ENCODE assay signal across 8 cellular contexts in genomic region chr2:96870631-96871255, GRCh38. TPM values are rescaled to one million over a fixed set of nuclear protein-coding genes. Genes with fewer than 3 reads are reported as not detected.
DNase-seq lines count a peak whose midpoint lies in the region; ATAC-seq and TF ChIP-seq lines count a peak whose summit lies in the region.

No MANE protein-coding gene starts in this region.

- H3K79me2 ChIP-seq in SK-N-SH (ENCODE audit: insufficient read depth), result peaks cover 34% of the 10 kb centered on the region

- peaks cover 16% of the 10 kb centered on the region; the same call in 1 of the 2 replicates for H4K20me1 ChIP-seq in SK-N-SH (ENCODE audit: insufficient read depth)

- no peak for ATAC-seq in SK-N-SH treated with all-trans-retinoic acid at 6 μM for 48 hours
- no peak for ATAC-seq in thoracic aorta (ENCODE audit: insufficient number of reproducible peaks, low FRiP score, low read depth)
- ATAC-seq in GM21381 (IDR thresholded peaks at IDR 0.05; ENCODE audit: unreplicated experiment), result no peak

- TF ChIP-seq EP300 in SK-N-SH (IDR thresholded peaks at IDR 0.05; ENCODE audit: borderline replicate concordance in 1 of 2, low read depth in 1 of 2, low read length in 1 of 2), result no peak

- H3K27me3 ChIP-seq in SK-N-SH (ENCODE audit: insufficient read depth) (no peaks in the 10 kb centered on the region), mucosa of stomach (ENCODE audit: control insufficient read depth, insufficient read depth, low read length) (peaks cover 12% of the 10 kb centered on the region), thoracic aorta (replicated peaks; ENCODE audit: insufficient read depth) (no peaks in the 10 kb centered on the region)

- no peak for TF ChIP-seq RAD21 in SK-N-SH (IDR thresholded peaks at IDR 0.05; ENCODE audit: low read length)

- H3K4me1 ChIP-seq in SK-N-SH (ENCODE audit: control insufficient read depth in 1 of 2, insufficient read depth in 2 of 2, low read depth in 1 of 2, low read length in 1 of 2) (peaks cover 9 to 49% of the 10 kb centered on the region in 2 experiments; a peak in 2 of 4 replicates), mucosa of stomach (ENCODE audit: control insufficient read depth, insufficient read depth, low read length) (peaks cover 41% of the 10 kb centered on the region), thoracic aorta (ENCODE audit: control insufficient read depth in 1 of 2, low read depth in 2 of 2) (peaks cover 33 to 55% of the 10 kb centered on the region in 2 donors)

- H3K27ac ChIP-seq in SK-N-SH (ENCODE audit: low read depth in 2 of 2, low read length in 1 of 2) (no peak overlapping the region; a peak in 1 of 4 replicates), thoracic aorta (peak overlapping the region; percentile 97 to 99)

- DNase-seq in SK-N-SH (no peak), thoracic aorta (ENCODE audit: low spot score) (no peak), dermis blood vessel endothelial cell (no peak)
- DNase-seq in activated CD4-positive, alpha-beta T cell treated with anti-CD3 and anti-CD28 coated beads, Interleukin-2, amount 50 U/mL, for 4 hours, result peak; percentile 52 to 54
- peak; percentile 36 for DNase-seq in effector CD8-positive, alpha-beta T cell (lab: John Stamatoyannopoulos, UW)

- H3K9me3 ChIP-seq in SK-N-SH (no peaks in the 10 kb centered on the region), mucosa of stomach (ENCODE audit: control insufficient read depth, low read length) (no peaks in the 10 kb centered on the region), thoracic aorta (no peaks in the 10 kb centered on the region)

- CTCF ChIA-PET in SK-N-SH (lab: Yijun Ruan, JAX), result interaction anchor here (1.0 to 5.7 kb wide), 4 partner anchors 9 to 242 kb away, joined by 4 to 34 read pairs (median 6); partner anchors contain the start of genes ANKRD36 and ANKRD39

- H3K4me2 ChIP-seq in SK-N-SH, result peak overlapping the region; percentile 96; the same call in 1 of the 2 replicates

- no peaks in the 10 kb centered on the region for H3K9me2 ChIP-seq in SK-N-SH

- 0 out of 2 replicates have a peak overlapping the region, but pooled peaks have one; percentile 16 for H2AFZ ChIP-seq in SK-N-SH (ENCODE audit: low read depth)

- H3K36me3 ChIP-seq in SK-N-SH (replicated peaks in 1 of 2; ENCODE audit: control insufficient read depth in 1 of 2, insufficient read depth in 2 of 2, low read length in 1 of 2), result peaks cover 0 to 16% of the 10 kb centered on the region in 2 experiments
- no peaks in the 10 kb centered on the region for H3K36me3 ChIP-seq in mucosa of stomach (ENCODE audit: control insufficient read depth, insufficient read depth, low read length)
- peaks cover 16% of the 10 kb centered on the region for H3K36me3 ChIP-seq in thoracic aorta

- H3F3A ChIP-seq in SK-N-SH (replicated peaks; ENCODE audit: insufficient read depth), result no peaks in the 10 kb centered on the region

- POLR2A ChIA-PET in SK-N-SH (lab: Yijun Ruan, JAX), result no interaction called here

- H3K4me3 ChIP-seq in SK-N-SH (ENCODE audit: low read depth in 2 of 2, low read length in 1 of 2) (peak overlapping the region; percentile 94 to 95), mucosa of stomach (ENCODE audit: low read length) (no peak overlapping the region), thoracic aorta (peak overlapping the region; percentile 97)

- no peak overlapping the region for H3K9ac ChIP-seq in SK-N-SH
- peak overlapping the region; percentile 54 for H3K9ac ChIP-seq in mucosa of stomach (ENCODE audit: low read length)

- no peak for TF ChIP-seq CTCF in SK-N-SH (IDR thresholded peaks at IDR 0.05)
- TF ChIP-seq CTCF in thoracic aorta (IDR thresholded peaks at IDR 0.05), result no peak

- 88% methylated on average over 11 of the region's 13 CpGs for WGBS in SK-N-SH (ENCODE audit: low lambda C conversion rate)

TF ChIP-seq in SK-N-SH, 30 proteins besides CTCF, POLR2A, EP300 and RAD21:
- TF ChIP-seq GATA2 (CRISPR knock-in tag; IDR thresholded peaks at IDR 0.05) (no peak), RXRA (IDR thresholded peaks at IDR 0.05; ENCODE audit: borderline replicate concordance, low read depth) (no peak), CHD2 (IDR thresholded peaks at IDR 0.05; ENCODE audit: low read length, partially characterized antibody) (no peak)

TF ChIP-seq in SK-N-SH treated with all-trans-retinoic acid at 6 μM for 48 hours, 23 proteins besides CTCF, POLR2A, EP300 and RAD21:
- TF ChIP-seq OSR1 (CRISPR knock-in tag; IDR thresholded peaks at IDR 0.05) (no peak), TOX (CRISPR knock-in tag; IDR thresholded peaks at IDR 0.05; ENCODE audit: borderline replicate concordance) (no peak), BACH2 (CRISPR knock-in tag; IDR thresholded peaks at IDR 0.05; ENCODE audit: borderline replicate concordance) (no peak), ZFP3 (CRISPR knock-in tag; IDR thresholded peaks at IDR 0.05) (no peak), RARB (CRISPR knock-in tag; IDR thresholded peaks at IDR 0.05) (no peak), ISL1 (CRISPR knock-in tag; IDR thresholded peaks at IDR 0.05) (no peak), ESRRG (CRISPR knock-in tag; IDR thresholded peaks at IDR 0.05) (no peak), ZNF70 (CRISPR knock-in tag; IDR thresholded peaks at IDR 0.05) (no peak), ZNF565 (CRISPR knock-in tag; conservative IDR thresholded peaks at IDR 0.05; ENCODE audit: low read depth) (no peak), CSRNP3 (CRISPR knock-in tag; IDR thresholded peaks at IDR 0.05) (no peak)

RNA-seq across cellular contexts. Expression of gene SEMA4C, which starts 0.9 kb away (rescaled TPM):
- 34.8 and 40.9 TPM in 2 replicates for polyA plus RNA-seq in SK-N-SH (2012; rRNA removed)
- polyA plus RNA-seq in SK-N-SH (2012; cell fraction: cytosol; rRNA removed), result 13.7 and 21.8 TPM in 2 replicates
- 70.5 and 71.1 TPM in 2 replicates for polyA plus RNA-seq in SK-N-SH (2012; cell fraction: nucleus; rRNA removed)
- total RNA-seq in thoracic aorta, result 10 to 100 TPM; 44.1 to 66.3 TPM
- 39.7 and 40.3 TPM in 2 replicates for total RNA-seq in dermis blood vessel endothelial cell

RNA-seq across cellular contexts. Expression of gene ANKRD39, which starts 12.9 kb away (rescaled TPM):
- 11.8 and 13.4 TPM in 2 replicates for polyA plus RNA-seq in SK-N-SH (2012; rRNA removed)
- 7.2 and 10.5 TPM in 2 replicates for polyA plus RNA-seq in SK-N-SH (2012; cell fraction: cytosol; rRNA removed)
- polyA plus RNA-seq in SK-N-SH (2012; cell fraction: nucleus; rRNA removed), result 18.7 and 27.3 TPM in 2 replicates
- 10 to 100 TPM in 1 of 2 donors, 1 to 10 TPM in 1; 8.4 to 18.0 TPM for total RNA-seq in thoracic aorta
- 6.8 and 8.0 TPM in 2 replicates for total RNA-seq in dermis blood vessel endothelial cell

RNA-seq across cellular contexts. Expression of gene ANKRD23, which starts 26.9 kb away (rescaled TPM):
- polyA plus RNA-seq in SK-N-SH (2012; rRNA removed), result 3.1 and 3.8 TPM in 2 replicates
- polyA plus RNA-seq in SK-N-SH (2012; cell fraction: cytosol; rRNA removed), result 0.62 and 1.2 TPM in 2 replicates
- polyA plus RNA-seq in SK-N-SH (2012; cell fraction: nucleus; rRNA removed), result 20.3 and 22.2 TPM in 2 replicates
- total RNA-seq in thoracic aorta (1 to 10 TPM; 6.0 to 8.4 TPM), dermis blood vessel endothelial cell (1.1 and 1.5 TPM in 2 replicates)

RNA-seq across cellular contexts. Expression of gene CNNM3, which starts 54.7 kb away (rescaled TPM):
- polyA plus RNA-seq in SK-N-SH (2012; rRNA removed), result 9.3 and 14.7 TPM in 2 replicates
- 5.6 and 7.1 TPM in 2 replicates for polyA plus RNA-seq in SK-N-SH (2012; cell fraction: cytosol; rRNA removed)
- polyA plus RNA-seq in SK-N-SH (2012; cell fraction: nucleus; rRNA removed), result 15.2 and 18.5 TPM in 2 replicates
- total RNA-seq in thoracic aorta (10 to 100 TPM; 11.5 to 14.3 TPM), dermis blood vessel endothelial cell (14.0 and 24.9 TPM in 2 replicates)

Comparison
In these comparisons a context has a peak if more than half of its experiments do, and no peak if none do; other contexts are left out.
1. DNase-seq: peak in activated CD4-positive, alpha-beta T cell treated with anti-CD3 and anti-CD28 coated beads, Interleukin-2, amount 50 U/mL, for 4 hours (2 of 2) and effector CD8-positive, alpha-beta T cell (single experiment); none in SK-N-SH (single experiment), thoracic aorta (single experiment) and dermis blood vessel endothelial cell (single experiment).
2. H3K27ac ChIP-seq: peak in thoracic aorta (2 of 2); none in SK-N-SH (0 of 2).